ENCODE assay signal across 15 cellular contexts in the genomic region with DNA sequence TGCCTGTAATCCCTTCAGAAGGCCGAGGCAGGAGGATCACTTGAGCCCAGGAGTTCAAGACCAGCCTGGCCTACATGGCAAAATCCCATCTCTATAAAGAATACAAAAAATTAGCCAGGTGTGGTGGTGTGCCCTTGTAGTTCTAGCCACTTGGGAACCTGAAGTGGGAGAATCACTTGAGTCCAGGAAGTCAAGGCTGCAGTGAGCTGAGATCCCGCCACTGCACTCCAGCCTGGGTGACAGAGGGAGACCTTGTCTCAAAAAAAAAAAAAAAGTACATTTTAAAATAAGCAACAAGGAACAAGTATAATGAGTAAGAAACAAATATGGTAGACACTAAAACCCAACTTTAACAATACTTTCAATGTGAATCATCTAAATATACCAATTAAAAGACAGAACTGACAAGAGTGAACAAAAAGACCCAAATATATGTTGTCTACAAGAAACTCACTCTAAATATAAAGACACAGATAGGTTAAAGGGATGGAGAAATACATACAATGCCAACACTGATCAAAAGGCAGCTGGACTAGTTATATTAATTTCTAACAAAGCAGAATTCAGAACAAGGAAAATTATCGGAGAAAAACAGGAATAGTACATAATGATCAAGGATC. TPM values are rescaled to one million over a fixed set of nuclear protein-coding genes. Genes with fewer than 3 reads are reported as not detected.
DNase-seq lines count a peak whose midpoint lies in the region; ATAC-seq, FAIRE-seq and TF ChIP-seq lines count a peak whose summit lies in the region.
"Had no signal": no experiment of that assay in that cellular context is flagged by ENCODE, and none has a peak within 500 bp of the region (broad histone marks: within the 10 kb centered on the region; RNA-seq: fewer than 3 reads in every experiment).

No MANE protein-coding gene starts in this region.

- H3K79me2 ChIP-seq in K562 (ENCODE audit: control insufficient read depth, insufficient read depth, low read length): peaks cover 100% of the 10 kb centered on the region

- 27% methylated on average over 3 of the region's 3 CpGs for WGBS in K562 (ENCODE audit: insufficient coverage, low coverage, missing lambda C conversion rate)

- POLR2A ChIA-PET in CD8-positive, alpha-beta memory T cell (lab: Charles Lee): no interaction called here
- POLR2A ChIA-PET in K562 (lab: Yijun Ruan, JAX): interaction anchor here (0.6 to 2.6 kb wide), 8 partner anchors 8 to 58 kb away, joined by 3 to 10 read pairs (median 4); no protein-coding TSS in a partner anchor

- peak overlapping the region; percentile 75 for H3K4me2 ChIP-seq in K562 (ENCODE audit: insufficient read depth, low read length)
- H3K4me2 ChIP-seq: A549, GM23338 had no signal

- H3K4me1 ChIP-seq in CD4-positive, CD25-positive, alpha-beta regulatory T cell (ENCODE audit: control insufficient read depth, insufficient read depth, low read length, poor library complexity, severe bottlenecking): peaks cover 28% of the 10 kb centered on the region
- peaks cover 18% of the 10 kb centered on the region for H3K4me1 ChIP-seq in CD8-positive, alpha-beta memory T cell (ENCODE audit: insufficient read depth, low read length)
- peaks cover 12 to 31% of the 10 kb centered on the region in 2 experiments; a peak in 4 of 5 replicates for H3K4me1 ChIP-seq in K562 (replicated peaks in 1 of 2; ENCODE audit: control insufficient read depth in 2 of 2, insufficient read depth in 2 of 2, low read length in 2 of 2)
- H3K4me1 ChIP-seq: A549, BE2C had no signal

- H3K27ac ChIP-seq in CD4-positive, CD25-positive, alpha-beta regulatory T cell (ENCODE audit: insufficient read depth, low read length, poor library complexity, severe bottlenecking): no peak overlapping the region
- peak overlapping the region; percentile 38 for H3K27ac ChIP-seq in CD8-positive, alpha-beta memory T cell (ENCODE audit: low read depth, low read length)
- H3K27ac ChIP-seq in K562 (ENCODE audit: extremely low read depth, low read depth, low read length): peak overlapping the region; percentile 89
- H3K27ac ChIP-seq: A549, C4-2B had no signal

- TF ChIP-seq CTCF in K562 (IDR thresholded peaks at IDR 0.05 in 2 of 3, conservative IDR thresholded peaks at IDR 0.05 in 1 of 3; ENCODE audit: insufficient read depth in 2 of 3, low read depth in 1 of 3, low read length in 3 of 3): peak in 1 of 3 experiments; percentile 3; a peak in 1 of 6 replicates

- no peaks in the 10 kb centered on the region for H3K27me3 ChIP-seq in CD4-positive, CD25-positive, alpha-beta regulatory T cell (ENCODE audit: control insufficient read depth, insufficient read depth, low read length)
- H3K27me3 ChIP-seq in CD8-positive, alpha-beta memory T cell (ENCODE audit: insufficient read depth, low read length, poor library complexity, severe bottlenecking): no peaks in the 10 kb centered on the region
- no peaks in the 10 kb centered on the region for H3K27me3 ChIP-seq in K562 (ENCODE audit: control insufficient read depth in 2 of 2, insufficient read depth in 2 of 2, low read length in 2 of 2)
- H3K27me3 ChIP-seq: BE2C had no signal

- peaks cover 7 to 30% of the 10 kb centered on the region in 2 donors for H3K36me3 Mint-ChIP-seq in activated T-cell treated with anti-CD3 and anti-CD28 coated beads, Interleukin-2, amount 50 U/mL, for 72 hours (ENCODE audit: insufficient read depth in 2 of 2)
- H3K36me3 Mint-ChIP-seq in CD4-positive, CD25-positive, alpha-beta regulatory T cell: peaks cover 18% of the 10 kb centered on the region
- peaks cover 7 to 10% (median 8%) of the 10 kb centered on the region in 3 donors for H3K36me3 Mint-ChIP-seq in CD8-positive, alpha-beta memory T cell

- H3K27ac Mint-ChIP-seq in activated T-cell treated with anti-CD3 and anti-CD28 coated beads, Interleukin-2, amount 50 U/mL, for 72 hours: peak overlapping the region; percentile 80
- H3K27ac Mint-ChIP-seq in CD4-positive, CD25-positive, alpha-beta regulatory T cell: peak overlapping the region in 2 of 3 donors; percentile 2 to 18
- H3K27ac Mint-ChIP-seq in CD8-positive, alpha-beta memory T cell: peak overlapping the region in 2 of 8 donors; percentile 11 to 58
- H3K27ac Mint-ChIP-seq: CD8-positive, alpha-beta T cell; GM23338 had no signal

- H3K9me1 ChIP-seq in K562 (ENCODE audit: control insufficient read depth, insufficient read depth, low read length): no peaks in the 10 kb centered on the region

- intact Hi-C loops in K562 (cut with micrococcal nuclease): no loop called here

- no peak for TF ChIP-seq EP300 in K562 (IDR thresholded peaks at IDR 0.05; ENCODE audit: low read length)

- no peak for TF ChIP-seq RAD21 in K562 (CRISPR knock-in tag; conservative IDR thresholded peaks at IDR 0.05 in 1 of 2, IDR thresholded peaks at IDR 0.05 in 1 of 2)

- peak overlapping the region; percentile 45 for H3K4me3 ChIP-seq in CD4-positive, CD25-positive, alpha-beta regulatory T cell (ENCODE audit: low read depth, low read length)
- H3K4me3 ChIP-seq in CD8-positive, alpha-beta memory T cell (ENCODE audit: low read length): no peak overlapping the region
- peak overlapping the region; percentile 4; the same call in 1 of the 2 replicates for H3K4me3 ChIP-seq in K562
- H3K4me3 ChIP-seq: A549, GM23338 had no signal

- no TSS peak for BruUV-seq in K562 (replicated peaks; lab: Mats Ljungman, UMichigan)

- no peak overlapping the region for H2AFZ ChIP-seq in K562 (ENCODE audit: low read depth, low read length)
- H2AFZ ChIP-seq: GM23338 had no signal

- no peak for TF ChIP-seq POLR2A in K562 (conservative IDR thresholded peaks at IDR 0.05)

- no peak for ATAC-seq in activated T-cell treated with anti-CD3 and anti-CD28 coated beads, Interleukin-2, amount 50 U/mL, for 72 hours (replicated peaks in 1 of 2)
- ATAC-seq in CD4-positive, CD25-positive, alpha-beta regulatory T cell (ENCODE audit: low read depth in 2 of 2): no peak
- ATAC-seq in K562: peak; percentile 39
- ATAC-seq: A549; CD8-positive, alpha-beta T cell; GM23338 had no signal

- in situ Hi-C loops in K562 (cut with MboI): no loop called here

- FAIRE-seq in K562 (lab: Jason Lieb, UNC): no peak
- FAIRE-seq: A549, GM18507 had no signal

- peak overlapping the region in 1 of 2 donors; percentile 14 for H3K4me3 Mint-ChIP-seq in activated T-cell treated with anti-CD3 and anti-CD28 coated beads, Interleukin-2, amount 50 U/mL, for 72 hours
- peak overlapping the region in 1 of 4 donors; percentile 23 for H3K4me3 Mint-ChIP-seq in CD4-positive, CD25-positive, alpha-beta regulatory T cell
- H3K4me3 Mint-ChIP-seq in CD8-positive, alpha-beta memory T cell: no peak overlapping the region
- H3K4me3 Mint-ChIP-seq: CD8-positive, alpha-beta T cell; GM23338 had no signal

- H3K36me3 ChIP-seq in CD4-positive, CD25-positive, alpha-beta regulatory T cell (ENCODE audit: control insufficient read depth, insufficient read depth, low read length): peaks cover 2% of the 10 kb centered on the region
- H3K36me3 ChIP-seq in CD8-positive, alpha-beta memory T cell (ENCODE audit: insufficient read depth, low read length): no peaks in the 10 kb centered on the region
- H3K36me3 ChIP-seq in K562 (ENCODE audit: control insufficient read depth, insufficient read depth, low read length): peaks cover 28% of the 10 kb centered on the region; the same call in 2 of the 3 replicates
- H3K36me3 ChIP-seq: BE2C had no signal

- no peaks in the 10 kb centered on the region for H4K20me1 ChIP-seq in K562 (replicated peaks; ENCODE audit: control insufficient read depth, insufficient read depth, low read length)

- H3K9ac ChIP-seq in K562 (ENCODE audit: insufficient read depth in 1 of 2, low read depth in 2 of 2, low read length in 2 of 2): peak overlapping the region; percentile 72 to 81; a peak in 3 of 4 replicates

- H3K9me3 ChIP-seq in CD4-positive, CD25-positive, alpha-beta regulatory T cell (ENCODE audit: control insufficient read depth in 2 of 2, low read length in 2 of 2): peaks cover 9 to 17% of the 10 kb centered on the region in 2 experiments
- no peaks in the 10 kb centered on the region for H3K9me3 ChIP-seq in CD8-positive, alpha-beta memory T cell (ENCODE audit: low read length)
- H3K9me3 ChIP-seq in K562 (replicated peaks; ENCODE audit: control insufficient read depth, insufficient read depth, low read depth, low read length): peaks cover 13% of the 10 kb centered on the region; the same call in 1 of the 2 replicates
- H3K9me3 ChIP-seq: BE2C had no signal

- CTCF ChIA-PET in CD8-positive, alpha-beta memory T cell (lab: Charles Lee): no interaction called here
- CTCF ChIA-PET in K562 (lab: Yijun Ruan, JAX; ENCODE audit: low intra/inter-chr PET ratio): no interaction called here

- peaks cover 3 to 7% of the 10 kb centered on the region in 2 donors for H3K9me3 Mint-ChIP-seq in activated T-cell treated with anti-CD3 and anti-CD28 coated beads, Interleukin-2, amount 50 U/mL, for 72 hours
- peaks cover 0 to 11% (median 4%) of the 10 kb centered on the region in 7 donors for H3K9me3 Mint-ChIP-seq in CD4-positive, CD25-positive, alpha-beta regulatory T cell
- peaks cover 0 to 11% (median 2%) of the 10 kb centered on the region in 5 donors for H3K9me3 Mint-ChIP-seq in CD8-positive, alpha-beta memory T cell

- H3K27me3 Mint-ChIP-seq in activated T-cell treated with anti-CD3 and anti-CD28 coated beads, Interleukin-2, amount 50 U/mL, for 72 hours (ENCODE audit: low read depth): no peaks in the 10 kb centered on the region
- no peaks in the 10 kb centered on the region for H3K27me3 Mint-ChIP-seq in CD4-positive, CD25-positive, alpha-beta regulatory T cell
- H3K27me3 Mint-ChIP-seq in CD8-positive, alpha-beta memory T cell: no peaks in the 10 kb centered on the region

- peaks cover 68% of the 10 kb centered on the region for H3K4me1 Mint-ChIP-seq in activated T-cell treated with anti-CD3 and anti-CD28 coated beads, Interleukin-2, amount 50 U/mL, for 72 hours (ENCODE audit: low read depth)
- peaks cover 52 to 83% (median 69%) of the 10 kb centered on the region in 4 donors for H3K4me1 Mint-ChIP-seq in CD4-positive, CD25-positive, alpha-beta regulatory T cell
- H3K4me1 Mint-ChIP-seq in CD8-positive, alpha-beta memory T cell: peaks cover 65 to 89% (median 84%) of the 10 kb centered on the region in 3 donors

- DNase-seq in activated T-cell treated with anti-CD3 and anti-CD28 coated beads, Interleukin-2, amount 50 U/mL, for 72 hours: no peak
- no peak for DNase-seq in activated T-cell treated with anti-CD3 and anti-CD28 coated beads for 4 hours
- DNase-seq in CD4-positive, CD25-positive, alpha-beta regulatory T cell: no peak
- DNase-seq in CD8-positive, alpha-beta memory T cell: no peak
- DNase-seq in K562 (ENCODE audit: extremely low read depth in 1 of 4, low spot score in 3 of 4): peak in 1 of 4 experiments; percentile 51
- DNase-seq in HK-2 (ENCODE audit: unreplicated experiment): no peak
- no peak for DNase-seq in cortex of kidney (lab: John Stamatoyannopoulos, UW)
- DNase-seq: BE2C; Caco-2; CD8-positive, alpha-beta T cell; H7 had no signal

RNA-seq across cellular contexts. Expression of a gene that starts 37.7 kb away (rescaled TPM):
- 10 to 100 TPM; 74.9 to 78.0 TPM for total RNA-seq in activated T-cell treated with anti-CD3 and anti-CD28 coated beads, Interleukin-2, amount 50 U/mL, for 72 hours
- 85.5 TPM for total RNA-seq in CD4-positive, CD25-positive, alpha-beta regulatory T cell
- 10 to 100 TPM in 2 of 4 donors, 1 to 10 TPM in 2; 5.6 to 11.1 (median 8.8) TPM for polyA plus RNA-seq in CD4-positive, CD25-positive, alpha-beta regulatory T cell
- total RNA-seq in CD8-positive, alpha-beta memory T cell: 10 to 100 TPM; 45.4 to 47.0 TPM
- 6.2 TPM for polyA plus RNA-seq in CD8-positive, alpha-beta memory T cell
- 23.7 and 84.5 TPM in 2 replicates for total RNA-seq in K562 (2011; cell fraction: chromatin; rRNA removed; ENCODE audit: low replicate concordance)
- 11.0 and 16.3 TPM in 2 replicates for total RNA-seq in K562 (2011; cell fraction: nucleolus; rRNA removed)
- 31.1 and 32.8 TPM in 2 replicates for total RNA-seq in K562 (2011; cell fraction: nucleoplasm; rRNA removed)
- total RNA-seq in K562 (2014; rRNA removed): 34.7 and 36.4 TPM in 2 replicates
- total RNA-seq in K562 (2014; rRNA removed; fragmentation: Illumina TruSeq; extraction: Trizol): 64.8 and 74.0 TPM in 2 replicates
- 60.3 and 61.5 TPM in 2 replicates for total RNA-seq in K562 (2015; rRNA removed; fragmentation: Illumina TruSeq; extraction: Trizol)
- total RNA-seq in K562 (2021): 80.4 and 87.0 TPM in 2 replicates
- polyA plus RNA-seq in K562 (2011; rRNA removed): 54.2 and 83.6 TPM in 2 replicates
- 30.0 and 36.4 TPM in 2 replicates for polyA plus RNA-seq in K562 (2011; cell fraction: cytosol; rRNA removed)
- polyA plus RNA-seq in K562 (2011; cell fraction: nucleus; rRNA removed): 43.2 and 52.8 TPM in 2 replicates
- polyA plus RNA-seq in K562 (2012): 68.7 and 70.4 TPM in 2 replicates
- 124 and 130 TPM in 2 replicates for polyA plus RNA-seq in K562 (2014; fragmentation: Illumina TruSeq; extraction: Trizol)
- polyA plus RNA-seq in K562 (2014; fragmentation: Nextera tagmentation; extraction: Ambion mirVana): 10 to 100 TPM; 27.5 to 31.2 TPM
- polyA plus RNA-seq in K562 (2014; rRNA removed): 51.2 and 53.5 TPM in 2 replicates
- polyA minus RNA-seq in K562 (2011; rRNA and poly(A)+ RNA removed): 126 and 143 TPM in 2 replicates
- 54.5 and 56.1 TPM in 2 replicates for polyA minus RNA-seq in K562 (2011; cell fraction: cytosol; rRNA and poly(A)+ RNA removed)
- polyA minus RNA-seq in K562 (2011; cell fraction: nucleus; rRNA and poly(A)+ RNA removed): 19.8 and 32.3 TPM in 2 replicates

RNA-seq across cellular contexts. Expression of a gene that starts 58.8 kb away (rescaled TPM):
- total RNA-seq in activated T-cell treated with anti-CD3 and anti-CD28 coated beads, Interleukin-2, amount 50 U/mL, for 72 hours: 10 to 100 TPM; 51.5 to 54.3 TPM
- total RNA-seq in CD4-positive, CD25-positive, alpha-beta regulatory T cell: 50.2 TPM
- polyA plus RNA-seq in CD4-positive, CD25-positive, alpha-beta regulatory T cell: 100 to 1,000 TPM; 127 to 145 (median 130) TPM
- 100 to 1,000 TPM; 120 to 122 TPM for total RNA-seq in CD8-positive, alpha-beta memory T cell
- polyA plus RNA-seq in CD8-positive, alpha-beta memory T cell: 137 TPM
- total RNA-seq in K562 (2011; cell fraction: chromatin; rRNA removed; ENCODE audit: low replicate concordance): 19.4 and 35.8 TPM in 2 replicates
- 26.6 and 26.8 TPM in 2 replicates for total RNA-seq in K562 (2011; cell fraction: nucleolus; rRNA removed)
- 28.4 and 33.0 TPM in 2 replicates for total RNA-seq in K562 (2011; cell fraction: nucleoplasm; rRNA removed)
- 199 and 235 TPM in 2 replicates for total RNA-seq in K562 (2014; rRNA removed)
- total RNA-seq in K562 (2014; rRNA removed; fragmentation: Illumina TruSeq; extraction: Trizol): 167 and 196 TPM in 2 replicates
- total RNA-seq in K562 (2015; rRNA removed; fragmentation: Illumina TruSeq; extraction: Trizol): 159 and 162 TPM in 2 replicates
- total RNA-seq in K562 (2021): 137 and 146 TPM in 2 replicates
- 47.0 and 79.2 TPM in 2 replicates for polyA plus RNA-seq in K562 (2011; rRNA removed)
- 31.3 and 35.5 TPM in 2 replicates for polyA plus RNA-seq in K562 (2011; cell fraction: cytosol; rRNA removed)
- polyA plus RNA-seq in K562 (2011; cell fraction: nucleus; rRNA removed): 23.3 and 29.9 TPM in 2 replicates
- polyA plus RNA-seq in K562 (2012): 125 and 138 TPM in 2 replicates
- polyA plus RNA-seq in K562 (2014; fragmentation: Illumina TruSeq; extraction: Trizol): 157 and 177 TPM in 2 replicates
- 10 to 100 TPM; 19.4 to 23.4 TPM for polyA plus RNA-seq in K562 (2014; fragmentation: Nextera tagmentation; extraction: Ambion mirVana)
- polyA plus RNA-seq in K562 (2014; rRNA removed): 214 TPM in 2 replicates
- 22.9 and 25.8 TPM in 2 replicates for polyA minus RNA-seq in K562 (2011; rRNA and poly(A)+ RNA removed)
- 20.5 and 24.8 TPM in 2 replicates for polyA minus RNA-seq in K562 (2011; cell fraction: cytosol; rRNA and poly(A)+ RNA removed)
- polyA minus RNA-seq in K562 (2011; cell fraction: nucleus; rRNA and poly(A)+ RNA removed): 17.0 and 21.9 TPM in 2 replicates
